1 cellular context compared by ENCODE assay signal in genomic region chr7:80611353-80611752, GRCh38.
TF ChIP-seq lines count a peak whose summit lies in the region.

No MANE protein-coding gene starts in this region.

TF ChIP-seq in HEK293, 187 proteins besides CTCF, POLR2A, EP300 and RAD21 (continued from another document):
- no peak for TF ChIP-seq ZNF280D (tag by site-specific recombination; IDR thresholded peaks at IDR 0.05)
- no peak for TF ChIP-seq PATZ1 (tag by site-specific recombination; IDR thresholded peaks at IDR 0.05)
- no peak for TF ChIP-seq BCL11A (tag by site-specific recombination; IDR thresholded peaks at IDR 0.05; ENCODE audit: low read depth)
- TF ChIP-seq ZNF48 (tag by site-specific recombination; IDR thresholded peaks at IDR 0.05), result no peak
- TF ChIP-seq MYNN (tag by site-specific recombination; IDR thresholded peaks at IDR 0.05; ENCODE audit: borderline replicate concordance), result no peak
- no peak for TF ChIP-seq ZNF214 (tag by site-specific recombination; IDR thresholded peaks at IDR 0.05; ENCODE audit: borderline replicate concordance)
TF ChIP-seq in HEK293: peak in this region for 0.
